15 cellular contexts compared by ENCODE assay signal in genomic region chrX:10483191-10483808, GRCh38.
DNase-seq lines count a peak whose midpoint lies in the region; ATAC-seq, FAIRE-seq and TF ChIP-seq lines count a peak whose summit lies in the region.
"Had no signal": no experiment of that assay in that cellular context is flagged by ENCODE, and none has a peak within 500 bp of the region (broad histone marks: within the 10 kb centered on the region; RNA-seq: fewer than 3 reads in every experiment).

No MANE protein-coding gene starts in this region.

- H3K23ac ChIP-seq in H9 (ENCODE audit: insufficient read length, low read depth, low read length) = no peak overlapping the region

- intact Hi-C loops in breast epithelium (cut with DNase I; ENCODE audit: low total_unique reads) (no loop called here), MCF 10A (cut with micrococcal nuclease) (no loop called here), left ventricle myocardium inferior (cut with micrococcal nuclease) (no loop called here), pancreas (cut with DNase I) (no loop called here)

- no peak overlapping the region for H3K4ac ChIP-seq in H9 (ENCODE audit: low read depth, low read length)

- no peak for FAIRE-seq in pancreas (lab: Jason Lieb, UNC)

- no peak overlapping the region for H4K5ac ChIP-seq in H9 (ENCODE audit: insufficient read length, low read depth, low read length)

- WGBS in pancreas, 2 donors = 24 to 34% methylated on average over 9 of the region's 9 CpGs
- WGBS in H9 (ENCODE audit: extremely low coverage, insufficient read length, low lambda C conversion rate) = no CpG with 5 or more reads among the region's 9 CpGs

- H3K36me3 ChIP-seq in breast epithelium = no peaks in the 10 kb centered on the region
- no peaks in the 10 kb centered on the region for H3K36me3 ChIP-seq in left ventricle myocardium inferior
- H3K36me3 ChIP-seq in pancreas = no peaks in the 10 kb centered on the region

- no peak overlapping the region for H2BK20ac ChIP-seq in H9 (ENCODE audit: low read depth, low read length, poor library complexity, severe bottlenecking)

- DNase-seq in breast epithelium (ENCODE audit: low spot score in 2 of 2) (no peak), MCF 10A (ENCODE audit: unreplicated experiment) (no peak), left ventricle myocardium inferior (peak; percentile 13), pancreas (peak in 3 of 6 donors; percentile 8 to 33 (median 30)), islet precursor cell (no peak), OCI-M1 (lab: John Stamatoyannopoulos, UW) (no peak), H9 (no peak)
- DNase-seq: activated naive CD8-positive, alpha-beta T cell treated with anti-CD3 and anti-CD28 coated beads for 36 hours; effector CD4-positive, alpha-beta T cell; head of caudate nucleus; midbrain; MM.1S; NCI-H2171 treated with DMSO at 0.1 percent for 48 hours had no signal

- H3K79me2 ChIP-seq in H9 (ENCODE audit: insufficient read depth, low read length) = peaks cover 4% of the 10 kb centered on the region; the same call in 1 of the 2 replicates

- BruUV-seq in MCF 10A (replicated peaks; lab: Mats Ljungman, UMichigan) = no TSS peak

- peak in 3 of 4 donors; percentile 41 to 84 (median 77) for ATAC-seq in pancreas
- no peak for ATAC-seq in GM21825 (IDR thresholded peaks at IDR 0.05; ENCODE audit: unreplicated experiment)

- H4K20me1 ChIP-seq in H9 (ENCODE audit: control insufficient read depth, insufficient read depth, insufficient read length) = no peaks in the 10 kb centered on the region

- no peak overlapping the region for H3T11ph ChIP-seq in H9 (ENCODE audit: low read length)

- peaks cover 0 to 3% of the 10 kb centered on the region in 2 donors for H3K27me3 ChIP-seq in breast epithelium
- no peaks in the 10 kb centered on the region for H3K27me3 ChIP-seq in left ventricle myocardium inferior (ENCODE audit: low read depth)
- H3K27me3 ChIP-seq in pancreas = no peaks in the 10 kb centered on the region
- H3K27me3 ChIP-seq in H9 (ENCODE audit: insufficient read depth, low read length) = no peaks in the 10 kb centered on the region

- H3K23me2 ChIP-seq in H9 (ENCODE audit: insufficient read length, low read depth, low read length, poor library complexity, severe bottlenecking) = no peaks in the 10 kb centered on the region

- no peak overlapping the region for H3K14ac ChIP-seq in H9 (ENCODE audit: insufficient read depth, low read length)

- no peak overlapping the region for H3K56ac ChIP-seq in H9 (ENCODE audit: insufficient read length, low read depth, low read length)

- TF ChIP-seq POLR2A in breast epithelium (IDR thresholded peaks at IDR 0.05) = no peak

- no peak overlapping the region for H2AK5ac ChIP-seq in H9 (ENCODE audit: insufficient read length, low read length)

- peaks cover 7% of the 10 kb centered on the region for H3K9me3 Mint-ChIP-seq in MCF 10A (ENCODE audit: unreplicated experiment)
- H3K9me3 Mint-ChIP-seq in H9 = peaks cover 35 to 42% of the 10 kb centered on the region in 2 experiments; a peak in 4 of 5 replicates
- H3K9me3 Mint-ChIP-seq: activated naive CD8-positive, alpha-beta T cell treated with anti-CD3 and anti-CD28 coated beads for 36 hours had no signal

- H3K79me1 ChIP-seq in H9 (ENCODE audit: insufficient read depth, low read depth, low read length, poor library complexity, severe bottlenecking) = no peaks in the 10 kb centered on the region

- H3K4me3 Mint-ChIP-seq in MCF 10A (ENCODE audit: unreplicated experiment) = no peak overlapping the region
- H3K4me3 Mint-ChIP-seq in H9 = no peak overlapping the region
- H3K4me3 Mint-ChIP-seq: activated naive CD8-positive, alpha-beta T cell treated with anti-CD3 and anti-CD28 coated beads for 36 hours had no signal

- POLR2A ChIA-PET in MCF 10A (lab: Yijun Ruan, JAX) = no interaction called here

- no peak overlapping the region for H4K8ac ChIP-seq in H9 (replicated peaks; ENCODE audit: insufficient read length, low read depth, low read length)

- H3K27ac ChIP-seq in breast epithelium (peak overlapping the region; percentile 41 to 75), left ventricle myocardium inferior (replicated peaks) (peak overlapping the region; percentile 86), pancreas (peak overlapping the region in 2 of 4 donors; percentile 14 to 62), H9 (ENCODE audit: insufficient read length, low read depth, low read length) (no peak overlapping the region)
- H3K27ac ChIP-seq: 22Rv1 had no signal

- H3K4me2 ChIP-seq in H9 (ENCODE audit: insufficient read depth, insufficient read length, low read length) = no peak overlapping the region

- H3K4me3 ChIP-seq in breast epithelium (no peak overlapping the region), left ventricle myocardium inferior (peak overlapping the region; percentile 14), pancreas (no peak overlapping the region)

- no peaks in the 10 kb centered on the region for H3K9me3 ChIP-seq in breast epithelium
- H3K9me3 ChIP-seq in left ventricle myocardium inferior (replicated peaks) = no peaks in the 10 kb centered on the region
- H3K9me3 ChIP-seq in pancreas = no peaks in the 10 kb centered on the region
- no peaks in the 10 kb centered on the region for H3K9me3 ChIP-seq in H9 (ENCODE audit: control insufficient read depth, low read depth, low read length)

- H3K4me1 Mint-ChIP-seq in MCF 10A (ENCODE audit: insufficient read depth, unreplicated experiment) (peaks cover 23% of the 10 kb centered on the region), H9 (peaks cover 8 to 18% of the 10 kb centered on the region in 2 experiments)
- H3K4me1 Mint-ChIP-seq: activated naive CD8-positive, alpha-beta T cell treated with anti-CD3 and anti-CD28 coated beads for 36 hours had no signal

- no peak overlapping the region for H4K91ac ChIP-seq in H9 (ENCODE audit: insufficient read length, low read depth, low read length)

- H3K9ac ChIP-seq in H9 (ENCODE audit: extremely low read depth, insufficient read length, low read length) = no peak overlapping the region

- H2BK120ac ChIP-seq in H9 (ENCODE audit: low read depth, low read length, poor library complexity, severe bottlenecking) = no peak overlapping the region

- no peak overlapping the region for H3K18ac ChIP-seq in H9 (ENCODE audit: insufficient read length, low read depth, low read length)

- TF ChIP-seq CTCF in breast epithelium (IDR thresholded peaks at IDR 0.05) (no peak), MCF 10A (IDR thresholded peaks at IDR 0.05; ENCODE audit: unreplicated experiment) (no peak), left ventricle myocardium inferior (IDR thresholded peaks at IDR 0.05; ENCODE audit: borderline replicate concordance) (no peak), pancreas (IDR thresholded peaks at IDR 0.05) (no peak), H9 (conservative IDR thresholded peaks at IDR 0.05) (no peak)

- H2BK15ac ChIP-seq in H9 (ENCODE audit: low read depth, low read length) = no peak overlapping the region

- no peak overlapping the region for H2BK5ac ChIP-seq in H9 (ENCODE audit: insufficient read length, low read length)

- CTCF ChIA-PET in MCF 10A (lab: Yijun Ruan, JAX) = no interaction called here

- no peak overlapping the region for H2AFZ ChIP-seq in H9 (ENCODE audit: low read length)

- H3K4me1 ChIP-seq in breast epithelium (no peaks in the 10 kb centered on the region), left ventricle myocardium inferior (peaks cover 36% of the 10 kb centered on the region), pancreas (peaks cover 0 to 3% (median 0%) of the 10 kb centered on the region in 3 donors), H9 (ENCODE audit: insufficient read depth, low read length) (peaks cover 2% of the 10 kb centered on the region; the same call in 1 of the 2 replicates)

- H2BK12ac ChIP-seq in H9 (ENCODE audit: insufficient read length, low read depth, low read length) = no peak overlapping the region

- no peak overlapping the region for H3K27ac Mint-ChIP-seq in MCF 10A (ENCODE audit: low read depth, unreplicated experiment)
- peak overlapping the region in 1 of 3 experiments; percentile 55; a peak in 2 of 7 replicates for H3K27ac Mint-ChIP-seq in H9
- H3K27ac Mint-ChIP-seq: activated naive CD8-positive, alpha-beta T cell treated with anti-CD3 and anti-CD28 coated beads for 36 hours had no signal

- H3K36me3 Mint-ChIP-seq in MCF 10A (ENCODE audit: insufficient read depth, unreplicated experiment) (peaks cover 6% of the 10 kb centered on the region), H9 (ENCODE audit: insufficient read depth in 1 of 3, low read depth in 3 of 3) (peaks cover 29 to 41% (median 30%) of the 10 kb centered on the region in 3 experiments)
- H3K36me3 Mint-ChIP-seq: activated naive CD8-positive, alpha-beta T cell treated with anti-CD3 and anti-CD28 coated beads for 36 hours had no signal

- H3K27me3 Mint-ChIP-seq in MCF 10A (ENCODE audit: insufficient read depth, unreplicated experiment) (no peaks in the 10 kb centered on the region), H9 (ENCODE audit: low read depth) (no peaks in the 10 kb centered on the region)
- H3K27me3 Mint-ChIP-seq: activated naive CD8-positive, alpha-beta T cell treated with anti-CD3 and anti-CD28 coated beads for 36 hours had no signal
